ENCODE assay signal across 28 cellular contexts in the genomic region with DNA sequence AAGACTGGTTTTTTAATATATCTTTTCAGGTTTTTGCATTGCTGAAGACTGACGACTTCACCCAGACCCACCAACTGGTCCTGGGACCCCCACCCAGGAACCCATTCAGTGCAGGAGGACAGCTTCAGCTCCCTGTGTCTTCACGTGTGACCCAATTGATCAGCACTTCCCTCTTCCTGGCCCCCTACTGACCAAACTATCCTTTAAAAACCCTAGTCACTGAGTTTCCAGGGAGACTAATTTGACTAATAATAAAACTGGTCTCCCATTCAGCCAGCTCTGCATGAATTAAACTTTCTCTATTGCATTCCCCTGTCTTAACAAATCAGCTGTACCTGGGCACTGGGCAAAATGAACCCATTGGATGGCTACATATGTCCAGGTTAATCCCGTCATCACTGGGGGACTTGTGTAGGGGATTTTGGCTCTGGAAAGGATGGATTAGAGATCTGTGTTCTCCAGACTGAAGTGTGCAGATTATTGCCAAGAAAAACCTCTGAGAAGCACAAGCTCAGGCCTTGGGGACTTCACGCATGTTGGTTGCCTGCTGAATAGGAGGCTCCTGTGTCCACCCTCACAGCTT.
"Had no signal": no experiment of that assay in that cellular context is flagged by ENCODE, and none has a peak within 500 bp of the region (broad histone marks: within the 10 kb centered on the region; RNA-seq: fewer than 3 reads in every experiment).

No MANE protein-coding gene starts in this region.

- H3K27ac ChIP-seq: SK-N-MC had no signal

- H3K4me3 ChIP-seq: SK-N-MC had no signal

- H3K4me3 Mint-ChIP-seq: activated CD4-positive, alpha-beta memory T cell treated with anti-CD3 and anti-CD28 coated beads, Interleukin-2, amount 10 ng/mL, durations not matched to agents 7 days and 5 days; activated CD4-positive, alpha-beta T cell treated with anti-CD3 and anti-CD28 coated beads, Interleukin-2, amount 10 ng/mL, durations not matched to agents 7 days and 5 days; activated naive CD4-positive, alpha-beta T cell treated with anti-CD3 and anti-CD28 coated beads, Interleukin-2, amount 10 ng/mL, durations not matched to agents 7 days and 5 days; activated naive CD8-positive, alpha-beta T cell treated with anti-CD3 and anti-CD28 coated beads for 36 hours; T-cell had no signal

- H3K9me3 Mint-ChIP-seq: activated CD4-positive, alpha-beta memory T cell treated with anti-CD3 and anti-CD28 coated beads, Interleukin-2, amount 10 ng/mL, durations not matched to agents 7 days and 5 days; activated CD4-positive, alpha-beta T cell treated with anti-CD3 and anti-CD28 coated beads, Interleukin-2, amount 10 ng/mL, durations not matched to agents 7 days and 5 days; activated naive CD4-positive, alpha-beta T cell treated with anti-CD3 and anti-CD28 coated beads, Interleukin-2, amount 10 ng/mL, durations not matched to agents 7 days and 5 days; activated naive CD8-positive, alpha-beta T cell treated with anti-CD3 and anti-CD28 coated beads for 36 hours; activated T-helper 2 cell treated with anti-CD3 and anti-CD28 coated beads, Interferon-gamma antibody, Interleukin-2, Interleukin-4, amounts not matched to agents 10 μg/mL and 5 μg/mL and 100 μg/mL, durations not matched to agents 14 hours and 24 hours and 36 hours; T-cell had no signal

- H3K27ac Mint-ChIP-seq: activated CD4-positive, alpha-beta memory T cell treated with anti-CD3 and anti-CD28 coated beads, Interleukin-2, amount 10 ng/mL, durations not matched to agents 7 days and 5 days; activated CD4-positive, alpha-beta T cell treated with anti-CD3 and anti-CD28 coated beads, Interleukin-2, amount 10 ng/mL, durations not matched to agents 7 days and 5 days; activated naive CD4-positive, alpha-beta T cell treated with anti-CD3 and anti-CD28 coated beads, Interleukin-2, amount 10 ng/mL, durations not matched to agents 7 days and 5 days; activated naive CD8-positive, alpha-beta T cell treated with anti-CD3 and anti-CD28 coated beads for 36 hours; activated T-helper 2 cell treated with anti-CD3 and anti-CD28 coated beads, Interferon-gamma antibody, Interleukin-2, Interleukin-4, amounts not matched to agents 10 μg/mL and 5 μg/mL and 100 μg/mL, durations not matched to agents 14 hours and 24 hours and 36 hours; T-cell had no signal

- H3K36me3 Mint-ChIP-seq: activated naive CD4-positive, alpha-beta T cell treated with anti-CD3 and anti-CD28 coated beads, Interleukin-2, amount 10 ng/mL, durations not matched to agents 7 days and 5 days; activated naive CD8-positive, alpha-beta T cell treated with anti-CD3 and anti-CD28 coated beads for 36 hours; T-cell had no signal

- DNase-seq: activated CD4-positive, alpha-beta memory T cell treated with anti-CD3 and anti-CD28 coated beads, Interleukin-2, amount 10 ng/mL, durations not matched to agents 7 days and 5 days; activated CD4-positive, alpha-beta T cell treated with anti-CD3 and anti-CD28 coated beads, Interleukin-2, amount 10 ng/mL, durations not matched to agents 7 days and 5 days; activated CD4-positive, CD25-positive, alpha-beta regulatory T cell; activated gamma-delta T cell treated with Interleukin-2 at 50 U/mL for 16 hours; activated naive CD4-positive, alpha-beta T cell treated with anti-CD3 and anti-CD28 coated beads, Interleukin-2, amount 10 ng/mL, durations not matched to agents 7 days and 5 days; activated naive CD8-positive, alpha-beta T cell treated with anti-CD3 and anti-CD28 coated beads for 36 hours; activated T-cell treated with anti-CD3 and anti-CD28 coated beads for 4 hours; activated T-cell treated with anti-CD3 and anti-CD28 coated beads, Interleukin-2, amount 50 U/mL, for 48 hours; anterior cingulate cortex; cerebellar nuclear complex; MM.1S; NCI-H1105; NCI-H1436 treated with DMSO at 0.1 percent for 48 hours; NCI-H187; NCI-H2081; NCI-H446 treated with DMSO at 0.1 percent for 48 hours; NCI-H524 treated with DMSO at 0.1 percent for 48 hours; NCI-H774; NK-92 treated with Interleukin-12 subunit alpha and Interleukin-12 subunit beta, amount 100 ng/mL, for 24 hours; OCI-M1; RPMI8226; T-cell; T-helper 2 cell; T1000 had no signal

- H3K4me1 Mint-ChIP-seq: activated CD4-positive, alpha-beta memory T cell treated with anti-CD3 and anti-CD28 coated beads, Interleukin-2, amount 10 ng/mL, durations not matched to agents 7 days and 5 days; activated CD4-positive, alpha-beta T cell treated with anti-CD3 and anti-CD28 coated beads, Interleukin-2, amount 10 ng/mL, durations not matched to agents 7 days and 5 days; activated naive CD4-positive, alpha-beta T cell treated with anti-CD3 and anti-CD28 coated beads, Interleukin-2, amount 10 ng/mL, durations not matched to agents 7 days and 5 days; activated naive CD8-positive, alpha-beta T cell treated with anti-CD3 and anti-CD28 coated beads for 36 hours; T-cell had no signal

- ATAC-seq: Panc1, Right ventricle myocardium inferior, T-cell had no signal
